ENCODE assay signal across 8 cellular contexts in the genomic region with DNA sequence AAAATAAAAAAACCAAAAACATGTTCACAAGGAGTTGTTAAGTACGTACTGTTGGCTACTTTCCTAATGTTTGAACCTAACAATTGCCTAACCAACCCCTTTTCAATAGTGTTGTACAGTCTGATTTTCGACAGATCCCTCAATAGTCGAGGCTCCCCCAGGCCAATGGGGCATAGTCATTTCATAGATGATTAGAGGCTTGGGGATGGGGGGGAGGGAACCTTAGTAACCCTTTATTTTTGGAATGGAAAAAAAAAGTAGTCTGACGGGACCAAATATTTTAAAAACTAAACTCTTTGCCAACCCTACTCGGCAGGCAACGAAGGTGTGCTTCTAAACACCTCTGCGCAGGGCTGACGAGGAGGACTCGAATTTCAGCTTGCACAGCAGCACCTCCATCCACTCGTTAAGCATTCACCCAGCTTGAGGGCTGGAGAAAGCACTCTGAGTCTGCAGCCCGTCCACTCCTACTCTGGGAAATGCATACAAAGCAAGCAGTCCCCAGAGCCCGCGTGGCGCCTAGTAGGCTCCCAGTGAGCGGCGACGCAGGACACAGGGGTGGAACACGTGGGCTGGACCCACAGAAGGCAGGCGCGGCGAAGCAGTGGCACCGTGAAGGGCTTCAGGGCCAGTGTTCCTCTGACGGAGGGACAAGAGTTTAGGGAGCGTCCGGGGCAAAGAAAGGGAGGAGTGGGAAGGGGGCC.
A peak's percentile ranks its signal among the peaks of the same experiment; 100 is the strongest.
DNase-seq lines count a peak whose midpoint lies in the region; ATAC-seq lines count a peak whose summit lies in the region.

No MANE protein-coding gene starts in this region.

- peaks cover 3% of the 10 kb centered on the region for H3K36me3 Mint-ChIP-seq in central memory CD8-positive, alpha-beta T cell (ENCODE audit: insufficient read depth)

- no peaks in the 10 kb centered on the region for H3K9me3 Mint-ChIP-seq in central memory CD8-positive, alpha-beta T cell

- H3K4me1 Mint-ChIP-seq in central memory CD8-positive, alpha-beta T cell, result no peaks in the 10 kb centered on the region

- ATAC-seq in HG02870 (IDR thresholded peaks at IDR 0.05; ENCODE audit: unreplicated experiment), result peak; percentile 38
- peak; percentile 35 for ATAC-seq in central memory CD8-positive, alpha-beta T cell (replicated peaks; ENCODE audit: extremely low read depth, poor library complexity, severe bottlenecking)

- no peaks in the 10 kb centered on the region for H3K27me3 Mint-ChIP-seq in central memory CD8-positive, alpha-beta T cell

- H3K4me3 Mint-ChIP-seq in central memory CD8-positive, alpha-beta T cell, result peak overlapping the region; percentile 95

- DNase-seq in NCI-H82 (lab: John Stamatoyannopoulos, UW) (peak; percentile 77), NCI-H82 treated with DMSO at 0.1 percent for 48 hours (lab: John Stamatoyannopoulos, UW; ENCODE audit: unreplicated experiment) (no peak), NCI-H1417 treated with DMSO at 0.1 percent for 48 hours (lab: John Stamatoyannopoulos, UW) (peak; percentile 43), UCSD-AML1 (lab: John Stamatoyannopoulos, UW; ENCODE audit: unreplicated experiment) (peak; percentile 44), kidney tubule cell (ENCODE audit: low spot score) (peak; percentile 74)
- no peak for DNase-seq in central memory CD8-positive, alpha-beta T cell (ENCODE audit: low spot score in 2 of 2)
- DNase-seq in stimulated activated CD4-positive, alpha-beta T cell treated with anti-CD3 and anti-CD28 coated beads, Interleukin-12 subunit alpha, Interleukin-12 subunit beta, amount 100 ng/mL, for 48 hours (ENCODE audit: low read depth in 2 of 3, low spot score in 1 of 3), result peak; percentile 29 to 46 (median 35)

- peak overlapping the region; percentile 85 for H3K27ac Mint-ChIP-seq in central memory CD8-positive, alpha-beta T cell (ENCODE audit: low read depth)

Comparison
In these comparisons a context has a peak if more than half of its experiments do, and no peak if none do; other contexts are left out.
1. DNase-seq: peak in NCI-H82 (single experiment), NCI-H1417 treated with DMSO at 0.1 percent for 48 hours (single experiment), UCSD-AML1 (single experiment), kidney tubule cell (single experiment) and stimulated activated CD4-positive, alpha-beta T cell treated with anti-CD3 and anti-CD28 coated beads, Interleukin-12 subunit alpha, Interleukin-12 subunit beta, amount 100 ng/mL, for 48 hours (3 of 3); none in NCI-H82 treated with DMSO at 0.1 percent for 48 hours (single experiment) and central memory CD8-positive, alpha-beta T cell (0 of 2).